25 cellular contexts compared by ENCODE assay signal in genomic region chr3:36147934-36148333, GRCh38.
"Had no signal": no experiment of that assay in that cellular context is flagged by ENCODE, and none has a peak within 500 bp of the region (broad histone marks: within the 10 kb centered on the region; RNA-seq: fewer than 3 reads in every experiment).

No MANE protein-coding gene starts in this region.

- ATAC-seq: gastrocnemius medialis; mucosa of descending colon; natural killer cell treated with Interleukin-12 subunit alpha and Interleukin-12 subunit beta and Interleukin-15 and Interleukin-18, amount 100 ng/mL, for 72 hours; right cardiac atrium had no signal

- H3K27me3 Mint-ChIP-seq: activated naive CD8-positive, alpha-beta T cell treated with anti-CD3 and anti-CD28 coated beads, Interleukin-2, amount 10 ng/mL, durations not matched to agents 7 days and 5 days; brain; natural killer cell treated with Interleukin-12 subunit alpha and Interleukin-12 subunit beta and Interleukin-15 and Interleukin-18, amount 100 ng/mL, for 72 hours had no signal

- H3K36me3 ChIP-seq: ascending aorta, esophagus squamous epithelium, gastrocnemius medialis, left ventricle myocardium inferior, suprapubic skin, tibial artery had no signal

- FAIRE-seq: islet of Langerhans had no signal

- H3K36me3 Mint-ChIP-seq: activated naive CD8-positive, alpha-beta T cell treated with anti-CD3 and anti-CD28 coated beads, Interleukin-2, amount 10 ng/mL, durations not matched to agents 7 days and 5 days; brain; natural killer cell treated with Interleukin-12 subunit alpha and Interleukin-12 subunit beta and Interleukin-15 and Interleukin-18, amount 100 ng/mL, for 72 hours had no signal

- H3K4me3 ChIP-seq: ascending aorta, esophagus squamous epithelium, gastrocnemius medialis, left ventricle myocardium inferior, lung, mucosa of descending colon, suprapubic skin, tibial artery had no signal

- H3K4me3 Mint-ChIP-seq: activated naive CD4-positive, alpha-beta T cell treated with anti-CD3 and anti-CD28 coated beads for 36 hours; activated naive CD8-positive, alpha-beta T cell treated with anti-CD3 and anti-CD28 coated beads, Interleukin-2, amount 10 ng/mL, durations not matched to agents 7 days and 5 days; brain; natural killer cell treated with Interleukin-12 subunit alpha and Interleukin-12 subunit beta and Interleukin-15 and Interleukin-18, amount 100 ng/mL, for 72 hours had no signal

- H3K4me1 Mint-ChIP-seq: activated naive CD8-positive, alpha-beta T cell treated with anti-CD3 and anti-CD28 coated beads, Interleukin-2, amount 10 ng/mL, durations not matched to agents 7 days and 5 days; brain had no signal

- H3K27me3 ChIP-seq: ascending aorta, esophagus squamous epithelium, gastrocnemius medialis, suprapubic skin, tibial artery had no signal

- H3K4me1 ChIP-seq: ascending aorta, esophagus squamous epithelium, gastrocnemius medialis, left ventricle myocardium inferior, suprapubic skin, tibial artery had no signal

- H3K9me3 Mint-ChIP-seq: activated naive CD4-positive, alpha-beta T cell treated with anti-CD3 and anti-CD28 coated beads for 36 hours; activated naive CD8-positive, alpha-beta T cell treated with anti-CD3 and anti-CD28 coated beads, Interleukin-2, amount 10 ng/mL, durations not matched to agents 7 days and 5 days; brain had no signal

- H3K27ac ChIP-seq: ascending aorta, esophagus squamous epithelium, gastrocnemius medialis, left ventricle myocardium inferior, suprapubic skin, tibial artery had no signal

- H3K27ac Mint-ChIP-seq: activated naive CD4-positive, alpha-beta T cell treated with anti-CD3 and anti-CD28 coated beads for 36 hours; activated naive CD8-positive, alpha-beta T cell treated with anti-CD3 and anti-CD28 coated beads, Interleukin-2, amount 10 ng/mL, durations not matched to agents 7 days and 5 days; brain; natural killer cell treated with Interleukin-12 subunit alpha and Interleukin-12 subunit beta and Interleukin-15 and Interleukin-18, amount 100 ng/mL, for 72 hours had no signal

- DNase-seq: activated CD4-positive, alpha-beta T cell treated with anti-CD3 and anti-CD28 coated beads for 4 hours; activated CD4-positive, alpha-beta T cell treated with anti-CD3 and anti-CD28 coated beads, Interleukin-2, amount 50 U/mL, for 4 hours; activated CD8-positive, alpha-beta memory T cell treated with anti-CD3 and anti-CD28 coated beads for 24 hours; activated effector memory CD4-positive, alpha-beta T cell treated with Interleukin-2 at 50 U/mL for 16 hours; activated naive CD4-positive, alpha-beta T cell treated with anti-CD3 and anti-CD28 coated beads for 36 hours; activated naive CD8-positive, alpha-beta T cell treated with anti-CD3 and anti-CD28 coated beads, Interleukin-2, amount 10 ng/mL, durations not matched to agents 7 days and 5 days; caudate nucleus; cortex of kidney; esophagus squamous epithelium; gastrocnemius medialis; glutamatergic neuron; left ventricle myocardium inferior; mucosa of descending colon; posterior cingulate gyrus; right cardiac atrium; stimulated activated CD4-positive, alpha-beta T cell treated with anti-CD3 and anti-CD28 coated beads, Interleukin-15, amount 100 ng/mL, for 24 hours; stimulated activated CD4-positive, alpha-beta T cell treated with anti-CD3 and anti-CD28 coated beads, Interleukin-2, amount 100 ng/mL, for 24 hours; stimulated activated naive CD4-positive, alpha-beta T cell; tibial artery had no signal

- H3K9me3 ChIP-seq: ascending aorta, esophagus squamous epithelium, gastrocnemius medialis, left ventricle myocardium inferior, mucosa of descending colon, suprapubic skin, tibial artery had no signal
